20 cellular contexts compared by ENCODE assay signal in the genomic region with DNA sequence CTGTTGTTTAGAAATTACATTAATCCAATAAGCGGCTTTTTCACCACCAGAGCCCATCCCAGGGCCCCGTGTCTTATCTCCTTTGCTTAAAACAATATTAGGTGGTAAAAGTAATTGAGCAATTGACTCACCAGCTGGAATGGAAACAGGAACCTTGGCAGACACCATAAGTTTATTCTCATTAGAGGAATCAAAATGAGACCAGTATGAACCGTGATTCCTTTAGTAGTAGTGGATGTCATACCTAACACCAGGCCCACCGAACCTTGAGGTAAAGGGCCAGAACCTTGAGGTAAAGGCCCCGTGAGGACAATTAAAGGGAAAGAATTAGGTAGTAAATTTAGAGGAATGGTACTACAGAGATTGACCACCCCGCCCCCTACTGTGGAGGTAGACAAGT.
"Had no signal": no experiment of that assay in that cellular context is flagged by ENCODE, and none has a peak within 500 bp of the region (broad histone marks: within the 10 kb centered on the region; RNA-seq: fewer than 3 reads in every experiment).

No MANE protein-coding gene starts in this region.

- DNase-seq: activated CD4-positive, alpha-beta T cell treated with anti-CD3 and anti-CD28 coated beads for 4 hours; activated CD8-positive, alpha-beta memory T cell treated with anti-CD3 and anti-CD28 coated beads, Interleukin-2, amount 50 U/mL, for 48 hours; activated CD8-positive, alpha-beta T cell treated with anti-CD3 and anti-CD28 coated beads, Interleukin-2, amount 10 ng/mL, durations not matched to agents 7 days and 5 days; activated T-cell treated with anti-CD3 and anti-CD28 coated beads, Interleukin-2, amount 50 U/mL, for 1 hour; aorta; caudate nucleus; colonic mucosa; MG63; NCI-H1092; NCI-H1417; NCI-H1930; NCI-H2171; NCI-H2227 treated with DMSO at 0.1 percent for 48 hours; NCI-H446 treated with DMSO at 0.1 percent for 48 hours; NCI-H524 treated with DMSO at 0.1 percent for 48 hours; NCI-H748 treated with DMSO at 0.1 percent for 48 hours; SHP77; T-helper 17 cell; T-helper 9 cell had no signal

- ATAC-seq: activated CD4-positive, CD25-positive, alpha-beta regulatory T cell treated with anti-CD3 and anti-CD28 coated beads, Interleukin-2, amount 50 U/mL, for 24 hours; activated CD8-positive, alpha-beta T cell treated with anti-CD3 and anti-CD28 coated beads, Interleukin-2, amount 10 ng/mL, durations not matched to agents 7 days and 5 days; T-helper 17 cell had no signal
